Comparison of ENCODE assay signal across 1 cellular context in genomic region chr19:6766357-6767080, GRCh38.
TF ChIP-seq lines count a peak whose summit lies in the region.

No MANE protein-coding gene starts in this region.

TF ChIP-seq in K562, 482 proteins besides CTCF, POLR2A, EP300 and RAD21 (continued from another document and continues in another):
- no peak for TF ChIP-seq FOXP4 (CRISPR knock-in tag; IDR thresholded peaks at IDR 0.05; ENCODE audit: borderline replicate concordance)
- no peak for TF ChIP-seq ETS1 (conservative IDR thresholded peaks at IDR 0.05; ENCODE audit: control insufficient read depth, low read depth, low read length)
- TF ChIP-seq MCM2 (IDR thresholded peaks at IDR 0.05; ENCODE audit: low read depth): no peak
- no peak for TF ChIP-seq FOXM1 (IDR thresholded peaks at IDR 0.05; ENCODE audit: low read depth)
- TF ChIP-seq FOXM1 (CRISPR knock-in tag; IDR thresholded peaks at IDR 0.05; ENCODE audit: low read depth): no peak
- TF ChIP-seq AFF4 (CRISPR knock-in tag; IDR thresholded peaks at IDR 0.05): no peak
- TF ChIP-seq ARID4B (CRISPR knock-in tag; IDR thresholded peaks at IDR 0.05): peak; percentile 38; the same call in 1 of the 2 replicates
- TF ChIP-seq ERF (CRISPR knock-in tag; IDR thresholded peaks at IDR 0.05): no peak
- no peak for TF ChIP-seq ZNF318 (IDR thresholded peaks at IDR 0.05; ENCODE audit: borderline replicate concordance in 1 of 2, low read depth in 1 of 2)
- TF ChIP-seq NR2C2 (CRISPR knock-in tag; IDR thresholded peaks at IDR 0.05): peak; percentile 72; the same call in 1 of the 2 replicates
- peak; percentile 56; the same call in 1 of the 2 replicates for TF ChIP-seq NR2C2 (tag; IDR thresholded peaks at IDR 0.05)
- TF ChIP-seq U2AF2 (optimal IDR thresholded peaks at IDR 0.05; ENCODE audit: low read depth, low read length): no peak
- TF ChIP-seq PBX2 (CRISPR knock-in tag; IDR thresholded peaks at IDR 0.05; ENCODE audit: low read depth): no peak
- TF ChIP-seq PBX2 (tag; conservative IDR thresholded peaks at IDR 0.05; ENCODE audit: low read depth): no peak
- no peak for TF ChIP-seq PCBP2 (IDR thresholded peaks at IDR 0.05; ENCODE audit: low read depth, low read length, poor library complexity, severe bottlenecking)
- no peak for TF ChIP-seq CEBPG (CRISPR knock-in tag; IDR thresholded peaks at IDR 0.05)
- no peak for TF ChIP-seq CEBPG (tag; conservative IDR thresholded peaks at IDR 0.05 in 1 of 2, IDR thresholded peaks at IDR 0.05 in 1 of 2)
- no peak for TF ChIP-seq ZFP30 (CRISPR knock-in tag; IDR thresholded peaks at IDR 0.05; ENCODE audit: borderline replicate concordance)
- TF ChIP-seq BHLHE40 (IDR thresholded peaks at IDR 0.05; ENCODE audit: low read length): no peak
- TF ChIP-seq IRF1 (CRISPR knock-in tag; IDR thresholded peaks at IDR 0.05; ENCODE audit: borderline replicate concordance): no peak
- no peak for TF ChIP-seq PML (IDR thresholded peaks at IDR 0.05; ENCODE audit: low read length)
- no peak for TF ChIP-seq JUNB (CRISPR knock-in tag; conservative IDR thresholded peaks at IDR 0.05)
- no peak for TF ChIP-seq ELF1 (tag; IDR thresholded peaks at IDR 0.05)
- peak; percentile 28; the same call in 1 of the 2 replicates for TF ChIP-seq ZNF3 (CRISPR knock-in tag; IDR thresholded peaks at IDR 0.05)
- TF ChIP-seq ARNT (IDR thresholded peaks at IDR 0.05): no peak
- TF ChIP-seq KDM1A (IDR thresholded peaks at IDR 0.05): peak in 1 of 2 experiments; percentile 59; a peak in 1 of 4 replicates
- TF ChIP-seq SIRT6 (IDR thresholded peaks at IDR 0.05; ENCODE audit: low read depth, low read length): no peak
- TF ChIP-seq MYNN (IDR thresholded peaks at IDR 0.05): no peak
- TF ChIP-seq MYNN (CRISPR knock-in tag; IDR thresholded peaks at IDR 0.05): no peak
- no peak for TF ChIP-seq KLF1 (tag; IDR thresholded peaks at IDR 0.05)
- peak in 1 of 2 experiments; percentile 45; a peak in 2 of 4 replicates for TF ChIP-seq MNT (conservative IDR thresholded peaks at IDR 0.05)
